ENCODE assay signal across 8 cellular contexts in genomic region chr22:27895600-27895999, GRCh38. TPM values are rescaled to one million over a fixed set of nuclear protein-coding genes. Genes with fewer than 3 reads are reported as not detected.
DNase-seq lines count a peak whose midpoint lies in the region; ATAC-seq and TF ChIP-seq lines count a peak whose summit lies in the region.

No MANE protein-coding gene starts in this region.

- H3K79me2 ChIP-seq in OCI-LY3 (ENCODE audit: low read length) (peaks cover 87% of the 10 kb centered on the region), OCI-LY7 (ENCODE audit: insufficient read depth, low read depth, low read length) (peaks cover 11% of the 10 kb centered on the region)

- H3K36me3 ChIP-seq in OCI-LY3 (replicated peaks; ENCODE audit: low read depth, low read length) (peaks cover 69% of the 10 kb centered on the region), OCI-LY7 (ENCODE audit: insufficient read depth, low read length) (peaks cover 97% of the 10 kb centered on the region), spleen (peaks cover 0 to 100% (median 73%) of the 10 kb centered on the region in 6 donors)

- ATAC-seq in GM18498 (IDR thresholded peaks at IDR 0.05; ENCODE audit: unreplicated experiment) = peak; percentile 84
- ATAC-seq in GM19372 (IDR thresholded peaks at IDR 0.05; ENCODE audit: low read depth, unreplicated experiment) = peak; percentile 88
- peak; percentile 79 for ATAC-seq in HG02870 (IDR thresholded peaks at IDR 0.05; ENCODE audit: unreplicated experiment)

- H3K27me3 ChIP-seq in OCI-LY3 (ENCODE audit: low read depth, low read length) (no peaks in the 10 kb centered on the region), spleen (replicated peaks in 1 of 7) (no peaks in the 10 kb centered on the region)

- no peak for TF ChIP-seq POLR2A in spleen (IDR thresholded peaks at IDR 0.05)

- H3K4me3 ChIP-seq in OCI-LY3 (ENCODE audit: low read length) = peak overlapping the region; percentile 73
- no peak overlapping the region for H3K4me3 ChIP-seq in OCI-LY7 (ENCODE audit: low read depth, low read length, poor library complexity, severe bottlenecking)
- no peak overlapping the region for H3K4me3 ChIP-seq in spleen

- no peaks in the 10 kb centered on the region for H3K9me2 ChIP-seq in OCI-LY7 (ENCODE audit: insufficient read depth, low read length)

- 65 to 84% (median 81%) methylated on average over 4 of the region's 4 CpGs for WGBS in spleen, 5 donors

- CTCF ChIA-PET in OCI-LY7 (lab: Charles Lee; ENCODE audit: unreplicated experiment) = no interaction called here

- H3K4me1 ChIP-seq in OCI-LY3 (ENCODE audit: low read length) (peaks cover 57% of the 10 kb centered on the region), OCI-LY7 (ENCODE audit: insufficient read depth, low read length, poor library complexity, severe bottlenecking) (no peaks in the 10 kb centered on the region), spleen (no peaks in the 10 kb centered on the region)

- H4K20me1 ChIP-seq in OCI-LY3 (ENCODE audit: insufficient read depth, low read length) = no peaks in the 10 kb centered on the region
- H4K20me1 ChIP-seq in OCI-LY7 (ENCODE audit: insufficient read depth, low read length) = no peaks in the 10 kb centered on the region

- intact Hi-C loops in OCI-LY7 (cut with micrococcal nuclease; ENCODE audit: unreplicated experiment) = no loop called here
- intact Hi-C loops in spleen (cut with DNase I; ENCODE audit: low total_unique reads) = no loop called here

- H3K27ac ChIP-seq in OCI-LY3 (ENCODE audit: low read length) = peak overlapping the region; percentile 97
- H3K27ac ChIP-seq in OCI-LY7 (ENCODE audit: low read depth, low read length, poor library complexity, severe bottlenecking) = no peak overlapping the region
- H3K27ac ChIP-seq in spleen = no peak overlapping the region

- H3K4me2 ChIP-seq in OCI-LY3 (ENCODE audit: low read length) (peak overlapping the region; percentile 96), OCI-LY7 (ENCODE audit: low read length) (no peak overlapping the region)

- DNase-seq in OCI-LY7 (ENCODE audit: low spot score) (no peak), spleen (no peak), COLO668 (lab: John Stamatoyannopoulos, UW; ENCODE audit: unreplicated experiment) (no peak)
- DNase-seq in activated CD4-positive, alpha-beta T cell treated with anti-CD3 and anti-CD28 coated beads, Interleukin-2, amount 50 U/mL, for 1 hour = no peak

- H2AFZ ChIP-seq in OCI-LY3 (ENCODE audit: low read depth, low read length) (no peak overlapping the region), OCI-LY7 (ENCODE audit: low read length) (no peak overlapping the region)

- BruUV-seq in OCI-LY7 (replicated peaks; lab: Mats Ljungman, UMichigan) = no TSS peak

- peak overlapping the region; percentile 82 for H3K9ac ChIP-seq in OCI-LY3 (ENCODE audit: low read length)

- POLR2A ChIA-PET in OCI-LY7 (lab: Charles Lee) = no interaction called here

- TF ChIP-seq CTCF in OCI-LY3 (IDR thresholded peaks at IDR 0.05; ENCODE audit: low read depth, low read length) = no peak
- TF ChIP-seq CTCF in OCI-LY7 (conservative IDR thresholded peaks at IDR 0.05; ENCODE audit: low read length) = no peak
- TF ChIP-seq CTCF in spleen (IDR thresholded peaks at IDR 0.05 in 8 of 11, conservative IDR thresholded peaks at IDR 0.05 in 3 of 11) = no peak

- H3K9me3 ChIP-seq in OCI-LY3 (ENCODE audit: insufficient read depth, low read length) = no peaks in the 10 kb centered on the region
- no peaks in the 10 kb centered on the region for H3K9me3 ChIP-seq in OCI-LY7 (ENCODE audit: low read length)
- H3K9me3 ChIP-seq in spleen = no peaks in the 10 kb centered on the region

RNA-seq across cellular contexts. Expression of gene PITPNB, which starts 23.5 kb away (rescaled TPM):
- 21.8 and 26.1 TPM in 2 replicates for total RNA-seq in OCI-LY7 (2014; rRNA removed; shearing (Covaris generic))
- 91.9 and 97.4 TPM in 2 replicates for total RNA-seq in OCI-LY7 (2022)
- 10 to 100 TPM; 41.8 to 67.2 (median 57.7) TPM for total RNA-seq in spleen
- polyA plus RNA-seq in spleen = 10 to 100 TPM; 17.5 to 25.8 (median 20.1) TPM
